ENCODE assay signal across 8 cellular contexts in the genomic region with DNA sequence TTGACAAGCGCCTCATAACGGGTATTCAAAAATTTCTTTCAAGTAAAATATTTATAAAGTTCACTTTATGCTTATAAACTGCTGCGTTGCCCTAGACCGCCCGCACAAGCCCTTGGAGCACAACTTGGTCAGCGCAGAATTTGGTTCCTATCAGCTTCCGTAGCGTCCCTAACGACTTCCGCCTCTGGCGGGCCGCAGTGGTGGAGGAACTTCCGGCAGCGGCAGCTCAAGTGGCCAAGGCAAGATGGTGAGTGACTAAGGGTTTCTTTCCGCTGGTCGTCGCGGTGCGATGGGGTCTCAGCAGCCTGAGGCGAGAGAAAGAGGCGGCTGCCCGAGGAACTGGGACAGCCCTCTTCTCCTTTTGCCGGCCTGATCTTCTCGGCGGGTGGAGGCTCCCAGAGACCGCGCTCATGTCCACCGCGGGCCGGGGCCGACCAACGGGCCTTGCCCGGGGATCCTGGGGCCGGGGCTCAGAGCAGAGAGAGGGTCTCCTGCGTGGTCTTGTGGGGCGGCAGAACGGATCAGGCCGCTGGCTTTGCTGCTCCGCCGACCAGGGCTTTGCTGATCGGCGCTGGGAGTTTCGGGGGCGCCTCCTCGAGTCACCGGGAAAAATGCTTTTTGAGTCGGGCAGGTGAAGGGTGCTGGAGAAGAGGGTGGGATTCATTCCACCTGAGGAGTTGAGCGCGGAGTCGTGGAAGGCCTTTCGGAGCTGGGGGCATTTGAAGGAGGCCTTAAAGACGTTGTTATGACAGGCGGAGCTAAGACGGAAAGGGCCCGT. TPM values are rescaled to one million over a fixed set of nuclear protein-coding genes. Genes with fewer than 3 reads are reported as not detected.
DNase-seq lines count a peak whose midpoint lies in the region; ATAC-seq and TF ChIP-seq lines count a peak whose summit lies in the region.

TSS of gene PSMC1 (plus strand) at position 200 of the 778 bp plus-strand sequence. CDS start at position 245, 45 bp downstream.

- ATAC-seq in GM21576 (IDR thresholded peaks at IDR 0.05; ENCODE audit: unreplicated experiment), result peak; percentile 92
- ATAC-seq in PC-3, result peak; percentile 91

- no peaks in the 10 kb centered on the region for H3K27me3 ChIP-seq in PC-3 (ENCODE audit: low read length)
- no peaks in the 10 kb centered on the region for H3K27me3 ChIP-seq in esophagus (ENCODE audit: control insufficient read depth in 1 of 2, insufficient read depth in 2 of 2, low read length in 2 of 2)
- no peaks in the 10 kb centered on the region for H3K27me3 ChIP-seq in mucosa of stomach (ENCODE audit: control insufficient read depth, insufficient read depth, low read length)

- TF ChIP-seq RAD21 in Ishikawa (IDR thresholded peaks at IDR 0.05; ENCODE audit: low read depth), result no peak

- H3K9me2 ChIP-seq in PC-3 (replicated peaks; ENCODE audit: low read length), result no peaks in the 10 kb centered on the region

- POLR2A ChIA-PET in PC-3 (lab: Charles Lee; ENCODE audit: unreplicated experiment), result interaction anchor here (0.6 to 0.7 kb wide), 2 partner anchors 21 to 126 kb away, joined by 4 to 6 read pairs; no protein-coding TSS in a partner anchor

- intact Hi-C loops in PC-3 (cut with micrococcal nuclease), result no loop called here

- WGBS in esophagus, 2 donors, result 0 to 1% methylated on average over 55 of the region's 55 CpGs

- peak within 1 kb of the TSS; percentile 94 for H3K4me2 ChIP-seq in PC-3 (ENCODE audit: low read length)

- H4K20me1 ChIP-seq in PC-3 (ENCODE audit: low read length), result peaks cover 18% of the 10 kb centered on the region

- peak within 1 kb of the TSS; percentile 99 for H3K4me3 ChIP-seq in PC-3 (ENCODE audit: low read length)
- H3K4me3 ChIP-seq in esophagus (ENCODE audit: low read depth in 1 of 2, low read length in 2 of 2), result peak within 1 kb of the TSS; percentile 86 to 90
- peak within 1 kb of the TSS; percentile 85 for H3K4me3 ChIP-seq in mucosa of stomach (ENCODE audit: low read length)

- peak within 1 kb of the TSS; percentile 87 for H3K27ac ChIP-seq in PC-3 (ENCODE audit: low read length)
- peak within 1 kb of the TSS; percentile 56 for H3K27ac ChIP-seq in esophagus (ENCODE audit: low read depth in 2 of 2, low read length in 1 of 2)

- peaks cover 38% of the 10 kb centered on the region for H3K79me2 ChIP-seq in PC-3 (ENCODE audit: low read length)

- H3F3A ChIP-seq in PC-3 (ENCODE audit: low read length, unreplicated experiment), result no peaks in the 10 kb centered on the region

- no peak for TF ChIP-seq CTCF in PC-3 (conservative IDR thresholded peaks at IDR 0.05; ENCODE audit: low read depth, low read length)

- CTCF ChIA-PET in PC-3 (lab: Charles Lee), result no interaction called here

- H2AFZ ChIP-seq in PC-3 (ENCODE audit: low read length), result peak within 1 kb of the TSS; percentile 81

- no peak for TF ChIP-seq EP300 in Ishikawa (IDR thresholded peaks at IDR 0.05; ENCODE audit: borderline replicate concordance)

- TSS peak; percentile 50 for BruUV-seq in PC-3 (replicated peaks; lab: Mats Ljungman, UMichigan)

- H3K4me1 ChIP-seq in PC-3 (ENCODE audit: insufficient read depth, low read length), result peaks cover 23% of the 10 kb centered on the region
- no peaks in the 10 kb centered on the region for H3K4me1 ChIP-seq in esophagus (ENCODE audit: control insufficient read depth in 2 of 2, insufficient read depth in 2 of 2, low read length in 1 of 2)
- H3K4me1 ChIP-seq in mucosa of stomach (ENCODE audit: control insufficient read depth, insufficient read depth, low read length), result peaks cover 8% of the 10 kb centered on the region

- H3K36me3 ChIP-seq in PC-3 (ENCODE audit: low read depth, low read length) (peaks cover 31% of the 10 kb centered on the region), esophagus (ENCODE audit: control insufficient read depth in 2 of 2, insufficient read depth in 2 of 2, low read length in 1 of 2) (peaks cover 0 to 5% of the 10 kb centered on the region in 2 donors), mucosa of stomach (ENCODE audit: control insufficient read depth, insufficient read depth, low read length) (no peaks in the 10 kb centered on the region)

- H3K9me3 ChIP-seq in PC-3 (ENCODE audit: low read length) (no peaks in the 10 kb centered on the region), esophagus (ENCODE audit: control insufficient read depth in 2 of 2, insufficient read depth in 1 of 2, low read depth in 1 of 2, low read length in 1 of 2) (no peaks in the 10 kb centered on the region), mucosa of stomach (ENCODE audit: control insufficient read depth, low read length) (no peaks in the 10 kb centered on the region)

- DNase-seq in DMS114 treated with DMSO at 0.1 percent for 48 hours (lab: John Stamatoyannopoulos, UW; ENCODE audit: unreplicated experiment), result peak; percentile 83
- peak; percentile 94 for DNase-seq in PC-3
- DNase-seq in activated T-cell treated with anti-CD3 and anti-CD28 coated beads for 48 hours (ENCODE audit: low read depth), result peak; percentile 84
- peak; percentile 67 to 75 for DNase-seq in stimulated activated CD8-positive, alpha-beta memory T cell treated with anti-CD3 and anti-CD28 coated beads, Interleukin-7, amount 100 ng/mL, for 1 hour (ENCODE audit: low read depth in 2 of 2)

- peak within 1 kb of the TSS; percentile 100 for H3K9ac ChIP-seq in PC-3 (ENCODE audit: low read length)
- H3K9ac ChIP-seq in mucosa of stomach (ENCODE audit: low read length), result peak within 1 kb of the TSS; percentile 93

TF ChIP-seq in Ishikawa, 13 proteins besides CTCF, POLR2A, EP300 and RAD21:
- no peak for TF ChIP-seq ZBTB7A (IDR thresholded peaks at IDR 0.05; ENCODE audit: low read depth)
- TF ChIP-seq TAF1 (IDR thresholded peaks at IDR 0.05; ENCODE audit: low read depth), result peak; percentile 91
- peak; percentile 43; the same call in 1 of the 2 replicates for TF ChIP-seq TCF12 (IDR thresholded peaks at IDR 0.05; ENCODE audit: low read depth)
- TF ChIP-seq TEAD4 (IDR thresholded peaks at IDR 0.05), result 0 out of 2 replicates have a peak, but pooled peaks have one; percentile 5
- TF ChIP-seq YY1 (IDR thresholded peaks at IDR 0.05; ENCODE audit: low read depth), result peak; percentile 84
- TF ChIP-seq, protein P1, sequence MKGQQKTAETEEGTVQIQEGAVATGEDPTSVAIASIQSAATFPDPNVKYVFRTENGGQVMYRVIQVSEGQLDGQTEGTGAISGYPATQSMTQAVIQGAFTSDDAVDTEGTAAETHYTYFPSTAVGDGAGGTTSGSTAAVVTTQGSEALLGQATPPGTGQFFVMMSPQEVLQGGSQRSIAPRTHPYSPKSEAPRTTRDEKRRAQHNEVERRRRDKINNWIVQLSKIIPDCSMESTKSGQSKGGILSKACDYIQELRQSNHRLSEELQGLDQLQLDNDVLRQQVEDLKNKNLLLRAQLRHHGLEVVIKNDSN (IDR thresholded peaks at IDR 0.05), result no peak
- TF ChIP-seq EGR1 (IDR thresholded peaks at IDR 0.05), result no peak; the same call in 1 of the 2 replicates
- no peak; the same call in 1 of the 2 replicates for TF ChIP-seq CEBPB (IDR thresholded peaks at IDR 0.05)
- TF ChIP-seq, protein P2, sequence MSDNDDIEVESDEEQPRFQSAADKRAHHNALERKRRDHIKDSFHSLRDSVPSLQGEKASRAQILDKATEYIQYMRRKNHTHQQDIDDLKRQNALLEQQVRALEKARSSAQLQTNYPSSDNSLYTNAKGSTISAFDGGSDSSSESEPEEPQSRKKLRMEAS (IDR thresholded peaks at IDR 0.05), result peak; percentile 63
- TF ChIP-seq, protein P3, sequence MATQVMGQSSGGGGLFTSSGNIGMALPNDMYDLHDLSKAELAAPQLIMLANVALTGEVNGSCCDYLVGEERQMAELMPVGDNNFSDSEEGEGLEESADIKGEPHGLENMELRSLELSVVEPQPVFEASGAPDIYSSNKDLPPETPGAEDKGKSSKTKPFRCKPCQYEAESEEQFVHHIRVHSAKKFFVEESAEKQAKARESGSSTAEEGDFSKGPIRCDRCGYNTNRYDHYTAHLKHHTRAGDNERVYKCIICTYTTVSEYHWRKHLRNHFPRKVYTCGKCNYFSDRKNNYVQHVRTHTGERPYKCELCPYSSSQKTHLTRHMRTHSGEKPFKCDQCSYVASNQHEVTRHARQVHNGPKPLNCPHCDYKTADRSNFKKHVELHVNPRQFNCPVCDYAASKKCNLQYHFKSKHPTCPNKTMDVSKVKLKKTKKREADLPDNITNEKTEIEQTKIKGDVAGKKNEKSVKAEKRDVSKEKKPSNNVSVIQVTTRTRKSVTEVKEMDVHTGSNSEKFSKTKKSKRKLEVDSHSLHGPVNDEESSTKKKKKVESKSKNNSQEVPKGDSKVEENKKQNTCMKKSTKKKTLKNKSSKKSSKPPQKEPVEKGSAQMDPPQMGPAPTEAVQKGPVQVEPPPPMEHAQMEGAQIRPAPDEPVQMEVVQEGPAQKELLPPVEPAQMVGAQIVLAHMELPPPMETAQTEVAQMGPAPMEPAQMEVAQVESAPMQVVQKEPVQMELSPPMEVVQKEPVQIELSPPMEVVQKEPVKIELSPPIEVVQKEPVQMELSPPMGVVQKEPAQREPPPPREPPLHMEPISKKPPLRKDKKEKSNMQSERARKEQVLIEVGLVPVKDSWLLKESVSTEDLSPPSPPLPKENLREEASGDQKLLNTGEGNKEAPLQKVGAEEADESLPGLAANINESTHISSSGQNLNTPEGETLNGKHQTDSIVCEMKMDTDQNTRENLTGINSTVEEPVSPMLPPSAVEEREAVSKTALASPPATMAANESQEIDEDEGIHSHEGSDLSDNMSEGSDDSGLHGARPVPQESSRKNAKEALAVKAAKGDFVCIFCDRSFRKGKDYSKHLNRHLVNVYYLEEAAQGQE (IDR thresholded peaks at IDR 0.05; ENCODE audit: low read depth), result 0 out of 2 replicates have a peak, but pooled peaks have one; percentile 17
- TF ChIP-seq FOXM1 (IDR thresholded peaks at IDR 0.05; ENCODE audit: borderline replicate concordance, low read depth), result no peak

RNA-seq across cellular contexts. Expression of gene PSMC1, which starts in this region (rescaled TPM):
- total RNA-seq in PC-3 (2014; rRNA removed), result 160 and 208 TPM in 2 replicates
- polyA plus RNA-seq in esophagus, result 100 to 1,000 TPM in 1 of 2 donors, 10 to 100 TPM in 1; 64.1 to 135 TPM

Comparison
In these comparisons a context has a peak if more than half of its experiments do, and no peak if none do; other contexts are left out.
1. Peak in every context shown above with its lines: DNase-seq, ATAC-seq, H3K4me3 ChIP-seq and H3K27ac ChIP-seq.